11 cellular contexts compared by ENCODE assay signal in genomic region chr19:51701468-51702100, GRCh38. TPM values are rescaled to one million over a fixed set of nuclear protein-coding genes. Genes with fewer than 3 reads are reported as not detected.
DNase-seq lines count a peak whose midpoint lies in the region; FAIRE-seq and TF ChIP-seq lines count a peak whose summit lies in the region.
"Had no signal": no experiment of that assay in that cellular context is flagged by ENCODE, and none has a peak within 500 bp of the region (broad histone marks: within the 10 kb centered on the region; RNA-seq: fewer than 3 reads in every experiment).

No MANE protein-coding gene starts in this region.

- peaks cover 51% of the 10 kb centered on the region for H3K4me1 Mint-ChIP-seq in brain

- TF ChIP-seq EP300 in tibial nerve (IDR thresholded peaks at IDR 0.05) = no peak

- peak overlapping the region in 4 of 5 experiments; percentile 10 to 88 (median 45) for H3K27ac Mint-ChIP-seq in brain

- H3K4me3 Mint-ChIP-seq in brain = peak overlapping the region in 2 of 5 experiments; percentile 26 to 41

- DNase-seq in tibial nerve (ENCODE audit: low spot score in 2 of 2) (no peak), kidney (no peak), GF-D8 (lab: John Stamatoyannopoulos, UW) (no peak), AG20443 (ENCODE audit: low spot score) (no peak)
- DNase-seq: KBM-7, NCI-H1694 had no signal

- TF ChIP-seq CTCF in brain (conservative IDR thresholded peaks at IDR 0.05) (no peak), tibial nerve (IDR thresholded peaks at IDR 0.05) (no peak), kidney (IDR thresholded peaks at IDR 0.05; ENCODE audit: borderline replicate concordance, extremely low read depth, insufficient read depth) (no peak)

- peaks cover 38% of the 10 kb centered on the region for H3K36me3 ChIP-seq in HUES6 (ENCODE audit: control insufficient read depth, insufficient read depth, low read length)
- H3K36me3 ChIP-seq in muscle layer of colon (ENCODE audit: insufficient read depth, low read length) = peaks cover 31% of the 10 kb centered on the region
- peaks cover 0 to 55% (median 3%) of the 10 kb centered on the region in 3 donors for H3K36me3 ChIP-seq in tibial nerve
- peaks cover 16 to 24% of the 10 kb centered on the region in 2 donors for H3K36me3 ChIP-seq in kidney (ENCODE audit: control insufficient read depth in 1 of 2, insufficient read depth in 2 of 2, low read length in 2 of 2)

- H3K9me3 ChIP-seq in HUES6 (ENCODE audit: control insufficient read depth, insufficient read depth, low read depth, low read length) = no peaks in the 10 kb centered on the region
- no peaks in the 10 kb centered on the region for H3K9me3 ChIP-seq in muscle layer of colon (ENCODE audit: low read length)
- no peaks in the 10 kb centered on the region for H3K9me3 ChIP-seq in tibial nerve
- no peaks in the 10 kb centered on the region for H3K9me3 ChIP-seq in kidney (ENCODE audit: control insufficient read depth in 1 of 2, low read length in 2 of 2)

- H3K4me1 ChIP-seq in HUES6 (ENCODE audit: control insufficient read depth, insufficient read depth, low read length) (peaks cover 9% of the 10 kb centered on the region), muscle layer of colon (ENCODE audit: insufficient read depth, low read length) (peaks cover 26% of the 10 kb centered on the region), tibial nerve (peaks cover 0 to 33% (median 20%) of the 10 kb centered on the region in 4 donors), kidney (ENCODE audit: control insufficient read depth in 1 of 2, insufficient read depth in 1 of 2, low read depth in 1 of 2, low read length in 2 of 2) (peaks cover 7 to 14% of the 10 kb centered on the region in 2 donors)

- no peak overlapping the region for H3K27ac ChIP-seq in HUES6 (ENCODE audit: low read depth, low read length)
- H3K27ac ChIP-seq in muscle layer of colon (ENCODE audit: low read depth, low read length) = peak overlapping the region; percentile 95
- H3K27ac ChIP-seq in tibial nerve = peak overlapping the region; percentile 31 to 97 (median 68)
- peak overlapping the region in 1 of 2 donors; percentile 93 for H3K27ac ChIP-seq in kidney (ENCODE audit: low read depth in 2 of 2, low read length in 2 of 2)

- H3K27me3 ChIP-seq in HUES6 (ENCODE audit: control insufficient read depth, insufficient read depth, low read length) (no peaks in the 10 kb centered on the region), muscle layer of colon (ENCODE audit: control insufficient read depth in 1 of 2, insufficient read depth in 2 of 2, low read length in 2 of 2) (no peaks in the 10 kb centered on the region), tibial nerve (no peaks in the 10 kb centered on the region)

- peaks cover 81% of the 10 kb centered on the region for H3K36me3 Mint-ChIP-seq in brain

- H3K4me3 ChIP-seq in HUES6 (ENCODE audit: low read depth, low read length) (peak overlapping the region; percentile 76), muscle layer of colon (ENCODE audit: low read depth in 1 of 2, low read length in 2 of 2) (no peak overlapping the region), tibial nerve (no peak overlapping the region), kidney (ENCODE audit: low read length in 2 of 2) (no peak overlapping the region)

- TF ChIP-seq POLR2A in tibial nerve (IDR thresholded peaks at IDR 0.05) = no peak

- FAIRE-seq in kidney (lab: Jason Lieb, UNC) = no peak

- 68 to 76% methylated on average over 12 of the region's 12 CpGs for WGBS in tibial nerve, 2 donors

- peaks cover 8% of the 10 kb centered on the region for H3K27me3 Mint-ChIP-seq in brain

- no peak overlapping the region for H3K9ac ChIP-seq in HUES6 (ENCODE audit: low read length)
- H3K9ac ChIP-seq in muscle layer of colon (ENCODE audit: low read length) = no peak overlapping the region
- no peak overlapping the region for H3K9ac ChIP-seq in kidney (ENCODE audit: low read length in 2 of 2)

- H3K9me3 Mint-ChIP-seq in brain = peaks cover 0 to 3% (median 0%) of the 10 kb centered on the region in 5 experiments
- H3K9me3 Mint-ChIP-seq: activated B cell treated with CpG ODN at 0.5 μM for 24 hours had no signal

- intact Hi-C loops in kidney (cut with DNase I) = no loop called here

RNA-seq across cellular contexts. Expression of gene SPACA6, which starts 8.5 kb away (rescaled TPM):
- polyA plus RNA-seq in brain (ENCODE audit: insufficient read depth, low read depth, low replicate concordance) = 5.9 TPM
- 10 to 100 TPM; 10.7 to 47.9 (median 34.0) TPM for total RNA-seq in tibial nerve
- 25.4 TPM for total RNA-seq in kidney
- polyA plus RNA-seq in kidney (ENCODE audit: insufficient read depth, low read depth, low replicate concordance) = 18.9 TPM

RNA-seq across cellular contexts. Expression of gene HAS1, which starts 22.2 kb away (rescaled TPM):
- 0.92 TPM for polyA plus RNA-seq in brain (ENCODE audit: insufficient read depth, low read depth, low replicate concordance)
- total RNA-seq in tibial nerve = 1 to 10 TPM in 1 of 4 donors, under 1 TPM in 1, not detected in 2; 0.44 to 3.3 TPM
- not detected for total RNA-seq in kidney
- polyA plus RNA-seq in kidney (ENCODE audit: insufficient read depth, low read depth, low replicate concordance) = not detected
- total RNA-seq: activated B cell treated with CpG ODN at 0.5 μM for 24 hours had no signal

RNA-seq across cellular contexts. Expression of gene FPR1, which starts 50.1 kb away (rescaled TPM):
- 3.1 TPM for polyA plus RNA-seq in brain (ENCODE audit: insufficient read depth, low read depth, low replicate concordance)
- total RNA-seq in tibial nerve = 10 to 100 TPM in 1 of 4 donors, 1 to 10 TPM in 3; 1.7 to 36.9 (median 6.4) TPM
- 16.6 TPM for total RNA-seq in kidney
- polyA plus RNA-seq in kidney (ENCODE audit: insufficient read depth, low read depth, low replicate concordance) = 2.2 TPM

RNA-seq across cellular contexts. Expression of gene SIGLEC14, which starts 55.0 kb away (rescaled TPM):
- polyA plus RNA-seq in brain (ENCODE audit: insufficient read depth, low read depth, low replicate concordance) (0.34 TPM), kidney (ENCODE audit: insufficient read depth, low read depth, low replicate concordance) (0.26 TPM)
- total RNA-seq in tibial nerve (1 to 10 TPM in 3 of 4 donors, not detected in 1; 1.9 to 6.3 (median 4.9) TPM), kidney (11.5 TPM)
- total RNA-seq: osteoblast had no signal

RNA-seq across cellular contexts. Expression of gene FPR2, which starts 59.4 kb away (rescaled TPM):
- 0.29 TPM for polyA plus RNA-seq in brain (ENCODE audit: insufficient read depth, low read depth, low replicate concordance)
- total RNA-seq in tibial nerve = 1 to 10 TPM in 2 of 4 donors, under 1 TPM in 2; 0.66 to 4.5 (median 1.0) TPM
- total RNA-seq in kidney = 2.3 TPM
- not detected for polyA plus RNA-seq in kidney (ENCODE audit: insufficient read depth, low read depth, low replicate concordance)
- total RNA-seq: activated B cell treated with CpG ODN at 0.5 μM for 24 hours had no signal
